8 cellular contexts compared by ENCODE assay signal in genomic region chr1:244970236-244970652, GRCh38.
DNase-seq lines count a peak whose midpoint lies in the region; FAIRE-seq and TF ChIP-seq lines count a peak whose summit lies in the region.

No MANE protein-coding gene starts in this region.

- H3K27ac ChIP-seq in iPS DF 6.9 (ENCODE audit: low read length), result no peak overlapping the region

- H3K9ac ChIP-seq in skeletal muscle satellite cell (ENCODE audit: low read depth, low read length), result peak overlapping the region; percentile 98

- peak; percentile 85 for DNase-seq in GM06990 (ENCODE audit: extremely low read depth, insufficient read length)
- DNase-seq in H54 (ENCODE audit: insufficient read length, low spot score), result peak; percentile 38
- DNase-seq in Kasumi-1 (lab: John Stamatoyannopoulos, UW), result peak; percentile 77 to 81
- peak; percentile 86 for DNase-seq in RPMI8226
- peak; percentile 41 for DNase-seq in activated naive CD8-positive, alpha-beta T cell treated with anti-CD3 and anti-CD28 coated beads, Interleukin-2, amount 50 U/mL, for 16 hours (ENCODE audit: low read depth, low spot score)
- DNase-seq in iPS DF 6.9 (ENCODE audit: low read depth, low spot score), result no peak
- no peak for DNase-seq in epidermal melanocyte (ENCODE audit: insufficient read length, low spot score)

- H3K4me3 ChIP-seq in GM06990 (replicated peaks; ENCODE audit: low read depth, low read length) (peak overlapping the region; percentile 82), iPS DF 6.9 (ENCODE audit: low read length) (peak overlapping the region; percentile 97), skeletal muscle satellite cell (ENCODE audit: low read length) (peak overlapping the region; percentile 79)

- WGBS in iPS DF 6.9 (ENCODE audit: insufficient coverage, insufficient read length), result no CpG with 5 or more reads among the region's 49 CpGs

- peak; percentile 36; the same call in 1 of the 2 replicates for TF ChIP-seq POLR2A in H54 (IDR thresholded peaks at IDR 0.05; ENCODE audit: low read depth, low read length)

- no peak for FAIRE-seq in H54 (lab: Jason Lieb, UNC)

- H3K4me2 ChIP-seq in skeletal muscle satellite cell (ENCODE audit: low read length), result peak overlapping the region; percentile 92

- H3K9me3 ChIP-seq in iPS DF 6.9 (ENCODE audit: control insufficient read depth, insufficient read depth, low read length) (no peaks in the 10 kb centered on the region), skeletal muscle satellite cell (replicated peaks; ENCODE audit: low read length) (no peaks in the 10 kb centered on the region)

- TF ChIP-seq CTCF in GM06990 (IDR thresholded peaks at IDR 0.05; ENCODE audit: insufficient read depth, low read length, poor library complexity, severe bottlenecking), result no peak

- H3K4me1 ChIP-seq in iPS DF 6.9 (ENCODE audit: control insufficient read depth, insufficient read depth, low read length), result no peaks in the 10 kb centered on the region
- peaks cover 20% of the 10 kb centered on the region for H3K4me1 ChIP-seq in skeletal muscle satellite cell (ENCODE audit: control insufficient read depth, insufficient read depth, low read length)

- no peaks in the 10 kb centered on the region for H3K36me3 ChIP-seq in GM06990 (ENCODE audit: control insufficient read depth, insufficient read depth, low read length)
- no peaks in the 10 kb centered on the region for H3K36me3 ChIP-seq in iPS DF 6.9 (ENCODE audit: control insufficient read depth, insufficient read depth, low read length)
- no peaks in the 10 kb centered on the region for H3K36me3 ChIP-seq in skeletal muscle satellite cell (ENCODE audit: insufficient read depth, low read length)

- H3K27me3 ChIP-seq in GM06990 (replicated peaks; ENCODE audit: control insufficient read depth, insufficient read depth, low read length) (no peaks in the 10 kb centered on the region), iPS DF 6.9 (ENCODE audit: control insufficient read depth, insufficient read depth, low read length) (no peaks in the 10 kb centered on the region), skeletal muscle satellite cell (ENCODE audit: control insufficient read depth, insufficient read depth, low read length) (no peaks in the 10 kb centered on the region)

Comparison
In these comparisons a context has a peak if more than half of its experiments do, and no peak if none do; other contexts are left out.
1. DNase-seq: peak in GM06990 (single experiment), H54 (single experiment), Kasumi-1 (2 of 2), RPMI8226 (single experiment) and activated naive CD8-positive, alpha-beta T cell treated with anti-CD3 and anti-CD28 coated beads, Interleukin-2, amount 50 U/mL, for 16 hours (single experiment); none in iPS DF 6.9 (single experiment) and epidermal melanocyte (single experiment).
2. Peak in every context shown above with its lines, with median percentiles within 50 percentile points of each other: H3K4me3 ChIP-seq.